ENCODE assay signal across 1 cellular context in genomic region chr2:11270891-11271290, GRCh38.
TF ChIP-seq lines count a peak whose summit lies in the region.

No MANE protein-coding gene starts in this region.

TF ChIP-seq in K562, 482 proteins besides CTCF, POLR2A, EP300 and RAD21 (continued from another document):
- TF ChIP-seq, protein P1, sequence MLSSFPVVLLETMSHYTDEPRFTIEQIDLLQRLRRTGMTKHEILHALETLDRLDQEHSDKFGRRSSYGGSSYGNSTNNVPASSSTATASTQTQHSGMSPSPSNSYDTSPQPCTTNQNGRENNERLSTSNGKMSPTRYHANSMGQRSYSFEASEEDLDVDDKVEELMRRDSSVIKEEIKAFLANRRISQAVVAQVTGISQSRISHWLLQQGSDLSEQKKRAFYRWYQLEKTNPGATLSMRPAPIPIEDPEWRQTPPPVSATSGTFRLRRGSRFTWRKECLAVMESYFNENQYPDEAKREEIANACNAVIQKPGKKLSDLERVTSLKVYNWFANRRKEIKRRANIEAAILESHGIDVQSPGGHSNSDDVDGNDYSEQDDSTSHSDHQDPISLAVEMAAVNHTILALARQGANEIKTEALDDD (IDR thresholded peaks at IDR 0.05): no peak
- TF ChIP-seq YBX1 (IDR thresholded peaks at IDR 0.05) (no peak), XRCC5 (IDR thresholded peaks at IDR 0.05; ENCODE audit: low read depth, low read length) (no peak), TCF7 (IDR thresholded peaks at IDR 0.05; ENCODE audit: borderline replicate concordance) (no peak), HNRNPL (IDR thresholded peaks at IDR 0.05; ENCODE audit: low read depth, low read length) (no peak), SRSF7 (optimal IDR thresholded peaks at IDR 0.05; ENCODE audit: low read depth, low read length) (no peak), EHMT2 (IDR thresholded peaks at IDR 0.05) (no peak), STAT5B (CRISPR knock-in tag; IDR thresholded peaks at IDR 0.05) (no peak), TRIM24 (IDR thresholded peaks at IDR 0.05) (no peak), NFE2L1 (tag; IDR thresholded peaks at IDR 0.05; ENCODE audit: borderline replicate concordance, low read depth) (no peak), GABPA (tag; conservative IDR thresholded peaks at IDR 0.05; ENCODE audit: low read depth) (no peak)
